1 cellular context compared by ENCODE assay signal in genomic region chr16:72878301-72879269, GRCh38.
TF ChIP-seq lines count a peak whose summit lies in the region.

No MANE protein-coding gene starts in this region.

TF ChIP-seq in HepG2, 621 proteins besides CTCF, POLR2A, EP300 and RAD21 (continued from another document and continues in another):
- no peak for TF ChIP-seq ZNF407 (CRISPR knock-in tag; IDR thresholded peaks at IDR 0.05; ENCODE audit: not compliant biosample characterization)
- TF ChIP-seq ZBTB42 (CRISPR knock-in tag; IDR thresholded peaks at IDR 0.05) = no peak
- TF ChIP-seq HOXA9 (CRISPR knock-in tag; IDR thresholded peaks at IDR 0.05; ENCODE audit: borderline replicate concordance) = no peak
- TF ChIP-seq TP53 (CRISPR knock-in tag; conservative IDR thresholded peaks at IDR 0.05) = no peak
- no peak for TF ChIP-seq SNAPC5 (CRISPR knock-in tag; IDR thresholded peaks at IDR 0.05; ENCODE audit: borderline replicate concordance)
- no peak for TF ChIP-seq MATR3 (CRISPR knock-in tag; IDR thresholded peaks at IDR 0.05)
- no peak for TF ChIP-seq TSC22D2 (CRISPR knock-in tag; IDR thresholded peaks at IDR 0.05; ENCODE audit: borderline replicate concordance)
- 0 out of 2 replicates have a peak, but pooled peaks have one; percentile 43 for TF ChIP-seq HMG20A (CRISPR knock-in tag; IDR thresholded peaks at IDR 0.05; ENCODE audit: borderline replicate concordance)
- no peak for TF ChIP-seq PAF1 (CRISPR knock-in tag; IDR thresholded peaks at IDR 0.05)
- TF ChIP-seq HMGXB3 (CRISPR knock-in tag; IDR thresholded peaks at IDR 0.05; ENCODE audit: borderline replicate concordance) = peak; percentile 36; the same call in 1 of the 2 replicates
- TF ChIP-seq ZNF597 (CRISPR knock-in tag; IDR thresholded peaks at IDR 0.05) = no peak
- TF ChIP-seq ZNF552 (CRISPR knock-in tag; IDR thresholded peaks at IDR 0.05; ENCODE audit: borderline replicate concordance) = no peak
- no peak; the same call in 1 of the 2 replicates for TF ChIP-seq MIXL1 (CRISPR knock-in tag; IDR thresholded peaks at IDR 0.05)
- TF ChIP-seq ZNF790 (CRISPR knock-in tag; IDR thresholded peaks at IDR 0.05; ENCODE audit: borderline replicate concordance) = no peak
- TF ChIP-seq ZSCAN22 (CRISPR knock-in tag; IDR thresholded peaks at IDR 0.05) = no peak
- TF ChIP-seq PHF21A (CRISPR knock-in tag; IDR thresholded peaks at IDR 0.05) = peak; percentile 85
- 0 out of 2 replicates have a peak, but pooled peaks have one; percentile 42 for TF ChIP-seq ZNF44 (CRISPR knock-in tag; IDR thresholded peaks at IDR 0.05)
- no peak for TF ChIP-seq ELK4 (CRISPR knock-in tag; IDR thresholded peaks at IDR 0.05; ENCODE audit: borderline replicate concordance)
- no peak for TF ChIP-seq KLF13 (CRISPR knock-in tag; IDR thresholded peaks at IDR 0.05)
- no peak for TF ChIP-seq ZNF646 (CRISPR knock-in tag; IDR thresholded peaks at IDR 0.05)
- no peak for TF ChIP-seq ZSCAN30 (CRISPR knock-in tag; IDR thresholded peaks at IDR 0.05)
- TF ChIP-seq ZNF781 (CRISPR knock-in tag; IDR thresholded peaks at IDR 0.05; ENCODE audit: borderline replicate concordance, not compliant biosample characterization) = no peak
- TF ChIP-seq THYN1 (CRISPR knock-in tag; IDR thresholded peaks at IDR 0.05; ENCODE audit: borderline replicate concordance, low read depth) = no peak
- no peak for TF ChIP-seq SIX1 (CRISPR knock-in tag; IDR thresholded peaks at IDR 0.05; ENCODE audit: borderline replicate concordance)
- peak; percentile 64 for TF ChIP-seq ZNF343 (CRISPR knock-in tag; IDR thresholded peaks at IDR 0.05)
- no peak; the same call in 1 of the 2 replicates for TF ChIP-seq ZBTB25 (CRISPR knock-in tag; IDR thresholded peaks at IDR 0.05)
- no peak for TF ChIP-seq ZNF546 (CRISPR knock-in tag; conservative IDR thresholded peaks at IDR 0.05)
- no peak for TF ChIP-seq RNF219 (CRISPR knock-in tag; IDR thresholded peaks at IDR 0.05)
- no peak for TF ChIP-seq SIN3B (IDR thresholded peaks at IDR 0.05; ENCODE audit: low read length)
- TF ChIP-seq NR2F6 (IDR thresholded peaks at IDR 0.05) = no peak
- TF ChIP-seq NR2F6 (CRISPR knock-in tag; IDR thresholded peaks at IDR 0.05) = peak; percentile 27; the same call in 1 of the 2 replicates
